ENCODE assay signal across 1 cellular context in genomic region chr1:29222260-29222659, GRCh38. TPM values are rescaled to one million over a fixed set of nuclear protein-coding genes. Genes with fewer than 3 reads are reported as not detected.
"Had no signal": no experiment of that assay in that cellular context is flagged by ENCODE, and none has a peak within 500 bp of the region (broad histone marks: within the 10 kb centered on the region; RNA-seq: fewer than 3 reads in every experiment).

No MANE protein-coding gene starts in this region.

RNA-seq across cellular contexts. Expression of gene PTPRU, which starts 14.1 kb away (rescaled TPM):
- total RNA-seq: T-helper 17 cell had no signal
